9 cellular contexts compared by ENCODE assay signal in genomic region chr9:37283730-37284235, GRCh38.
DNase-seq lines count a peak whose midpoint lies in the region; ATAC-seq and TF ChIP-seq lines count a peak whose summit lies in the region.
"Had no signal": no experiment of that assay in that cellular context is flagged by ENCODE, and none has a peak within 500 bp of the region (broad histone marks: within the 10 kb centered on the region; RNA-seq: fewer than 3 reads in every experiment).

No MANE protein-coding gene starts in this region.

- peaks cover 0 to 1% (median 0%) of the 10 kb centered on the region in 7 donors for H3K9me3 Mint-ChIP-seq in CD4-positive, CD25-positive, alpha-beta regulatory T cell

- no peak for TF ChIP-seq CTCF in kidney epithelial cell (IDR thresholded peaks at IDR 0.05; ENCODE audit: insufficient read depth, low read length, poor library complexity, severe bottlenecking)

- H3K27me3 ChIP-seq in CD4-positive, CD25-positive, alpha-beta regulatory T cell (ENCODE audit: control insufficient read depth, insufficient read depth, low read length) = no peaks in the 10 kb centered on the region
- H3K27me3 ChIP-seq in kidney epithelial cell (ENCODE audit: control insufficient read depth, insufficient read depth, low read length) = no peaks in the 10 kb centered on the region

- no peak for DNase-seq in CD4-positive, CD25-positive, alpha-beta regulatory T cell
- DNase-seq in kidney epithelial cell (ENCODE audit: low read depth) (peak; percentile 12), NCI-H345 treated with DMSO at 0.1 percent for 48 hours (lab: John Stamatoyannopoulos, UW; ENCODE audit: unreplicated experiment) (no peak), NCI-H128 (lab: John Stamatoyannopoulos, UW; ENCODE audit: unreplicated experiment) (no peak)
- DNase-seq: lower lobe of right lung had no signal

- no peaks in the 10 kb centered on the region for H3K27me3 Mint-ChIP-seq in CD4-positive, CD25-positive, alpha-beta regulatory T cell

- H3K4me1 Mint-ChIP-seq in CD4-positive, CD25-positive, alpha-beta regulatory T cell = peaks cover 14 to 33% (median 22%) of the 10 kb centered on the region in 4 donors

- peaks cover 4% of the 10 kb centered on the region for H3K36me3 Mint-ChIP-seq in CD4-positive, CD25-positive, alpha-beta regulatory T cell

- H3K27ac Mint-ChIP-seq in CD4-positive, CD25-positive, alpha-beta regulatory T cell = peak overlapping the region in 2 of 3 donors; percentile 16 to 67

- no peak overlapping the region for H3K4me3 ChIP-seq in CD4-positive, CD25-positive, alpha-beta regulatory T cell (ENCODE audit: low read depth, low read length)
- no peak overlapping the region for H3K4me3 ChIP-seq in kidney epithelial cell (ENCODE audit: low read depth, low read length)
- H3K4me3 ChIP-seq: lower lobe of right lung had no signal

- ATAC-seq in CD4-positive, CD25-positive, alpha-beta regulatory T cell (ENCODE audit: low read depth in 2 of 2) = no peak
- ATAC-seq in GM21515 (IDR thresholded peaks at IDR 0.05; ENCODE audit: unreplicated experiment) = peak; percentile 46
- ATAC-seq in SK-N-SH treated with all-trans-retinoic acid at 6 μM for 48 hours = peak; percentile 82
- no peak for ATAC-seq in HG02870 (IDR thresholded peaks at IDR 0.05; ENCODE audit: unreplicated experiment)
- ATAC-seq in HG02571 (IDR thresholded peaks at IDR 0.05; ENCODE audit: unreplicated experiment) = no peak
- ATAC-seq: lower lobe of right lung had no signal

- H3K4me1 ChIP-seq in CD4-positive, CD25-positive, alpha-beta regulatory T cell (ENCODE audit: control insufficient read depth, insufficient read depth, low read length, poor library complexity, severe bottlenecking) = no peaks in the 10 kb centered on the region
- H3K4me1 ChIP-seq: lower lobe of right lung had no signal

- H3K4me3 Mint-ChIP-seq in CD4-positive, CD25-positive, alpha-beta regulatory T cell = no peak overlapping the region

- H3K36me3 ChIP-seq in CD4-positive, CD25-positive, alpha-beta regulatory T cell (ENCODE audit: control insufficient read depth, insufficient read depth, low read length) = no peaks in the 10 kb centered on the region
- H3K36me3 ChIP-seq in kidney epithelial cell (ENCODE audit: control insufficient read depth, insufficient read depth, low read length) = no peaks in the 10 kb centered on the region
- H3K36me3 ChIP-seq: lower lobe of right lung had no signal

- H3K9me3 ChIP-seq in CD4-positive, CD25-positive, alpha-beta regulatory T cell (ENCODE audit: control insufficient read depth in 2 of 2, low read length in 2 of 2) = no peaks in the 10 kb centered on the region
- H3K9me3 ChIP-seq: lower lobe of right lung had no signal

- H3K27ac ChIP-seq in CD4-positive, CD25-positive, alpha-beta regulatory T cell (ENCODE audit: insufficient read depth, low read length, poor library complexity, severe bottlenecking) = no peak overlapping the region
- H3K27ac ChIP-seq: lower lobe of right lung had no signal

TF ChIP-seq in SK-N-SH treated with all-trans-retinoic acid at 6 μM for 48 hours, 23 proteins besides CTCF, POLR2A, EP300 and RAD21:
- TF ChIP-seq ZNF70 (CRISPR knock-in tag; IDR thresholded peaks at IDR 0.05) = no peak
- peak; percentile 50 for TF ChIP-seq ISL1 (CRISPR knock-in tag; IDR thresholded peaks at IDR 0.05)

Comparison
In these comparisons a context has a peak if more than half of its experiments do, and no peak if none do; other contexts are left out.
1. ATAC-seq: peak in GM21515 (single experiment) and SK-N-SH treated with all-trans-retinoic acid at 6 μM for 48 hours (single experiment); none in CD4-positive, CD25-positive, alpha-beta regulatory T cell (0 of 2), HG02870 (single experiment) and HG02571 (single experiment).